Comparison of ENCODE assay signal across 7 cellular contexts in the genomic region with DNA sequence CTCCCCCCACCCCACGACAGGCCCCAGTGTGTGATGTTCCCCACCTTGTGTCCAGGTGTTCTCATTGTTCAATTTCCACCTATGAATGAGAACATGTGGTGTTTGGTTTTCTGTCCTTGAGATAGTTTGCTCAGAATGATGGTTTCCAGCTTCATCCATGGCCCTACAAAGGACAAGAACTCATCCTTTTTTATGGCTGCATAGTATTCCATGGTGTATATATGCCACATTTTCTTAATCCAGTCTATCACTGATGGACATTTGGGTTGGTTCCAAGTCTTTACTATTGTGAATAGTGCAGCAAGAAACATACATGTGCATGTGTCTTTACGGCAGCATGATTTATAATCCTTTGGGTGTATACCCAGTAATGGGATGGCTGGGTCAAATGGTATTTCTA. TPM values are rescaled to one million over a fixed set of nuclear protein-coding genes. Genes with fewer than 3 reads are reported as not detected.
DNase-seq lines count a peak whose midpoint lies in the region; ATAC-seq, FAIRE-seq and TF ChIP-seq lines count a peak whose summit lies in the region.
"Not testable (repeated sequence)": the region's sequence is repeated elsewhere in the genome, so short reads cannot be mapped to it uniquely, and the experiment has no call there.
"Had no signal": no experiment of that assay in that cellular context is flagged by ENCODE, and none has a peak within 500 bp of the region (broad histone marks: within the 10 kb centered on the region; RNA-seq: fewer than 3 reads in every experiment).

No MANE protein-coding gene starts in this region.

- not testable (repeated sequence) for H3K36me3 ChIP-seq in HEK293 (ENCODE audit: control insufficient read depth in 2 of 2, insufficient read depth in 1 of 2, low read length in 2 of 2); K562 (ENCODE audit: control insufficient read depth, insufficient read depth, low read length)

- 71% methylated on average over 1 of the region's 2 CpGs for WGBS in K562 (ENCODE audit: insufficient coverage, low coverage, missing lambda C conversion rate)

- not testable (repeated sequence) for TF ChIP-seq RAD21 in K562 (CRISPR knock-in tag; conservative IDR thresholded peaks at IDR 0.05 in 1 of 2, IDR thresholded peaks at IDR 0.05 in 1 of 2)

- in situ Hi-C loops in K562 (cut with MboI): not testable (repeated sequence)

- not testable (repeated sequence) for FAIRE-seq in K562 (lab: Jason Lieb, UNC)

- POLR2A ChIA-PET in HEK293 (lab: Yijun Ruan, JAX); K562 (lab: Yijun Ruan, JAX): not testable (repeated sequence)

- not testable (repeated sequence) for H4K20me1 ChIP-seq in K562 (replicated peaks; ENCODE audit: control insufficient read depth, insufficient read depth, low read length)

- intact Hi-C loops in K562 (cut with micrococcal nuclease): loop anchor here (5.0 kb wide), 1 partner anchor 79 kb away; the partner anchor contains the start of gene LANCL3

- H3K9me1 ChIP-seq in K562 (ENCODE audit: control insufficient read depth, insufficient read depth, low read length): not testable (repeated sequence)

- not testable (repeated sequence) for H3K27me3 ChIP-seq in K562 (ENCODE audit: control insufficient read depth in 2 of 2, insufficient read depth in 2 of 2, low read length in 2 of 2)

- H3K27ac ChIP-seq in HEK293 (ENCODE audit: extremely low read depth, low read depth, low read length); K562 (ENCODE audit: extremely low read depth, low read depth, low read length): not testable (repeated sequence)

- not testable (repeated sequence) for H3K79me2 ChIP-seq in K562 (ENCODE audit: control insufficient read depth, insufficient read depth, low read length)

- not testable (repeated sequence) for H3K9ac ChIP-seq in K562 (ENCODE audit: insufficient read depth in 1 of 2, low read depth in 2 of 2, low read length in 2 of 2)

- not testable (repeated sequence) for TF ChIP-seq EP300 in K562 (IDR thresholded peaks at IDR 0.05; ENCODE audit: low read length)

- TF ChIP-seq CTCF in HEK293 (tag by site-specific recombination; IDR thresholded peaks at IDR 0.05); K562 (IDR thresholded peaks at IDR 0.05 in 2 of 3, conservative IDR thresholded peaks at IDR 0.05 in 1 of 3; ENCODE audit: insufficient read depth in 2 of 3, low read depth in 1 of 3, low read length in 3 of 3): not testable (repeated sequence)

- not testable (repeated sequence) for ATAC-seq in K562

- not testable (repeated sequence) for BruUV-seq in K562 (replicated peaks; lab: Mats Ljungman, UMichigan)

- CTCF ChIA-PET in HEK293 (lab: Yijun Ruan, JAX); K562 (lab: Yijun Ruan, JAX; ENCODE audit: low intra/inter-chr PET ratio): not testable (repeated sequence)

- H3K4me1 ChIP-seq in HEK293 (ENCODE audit: control insufficient read depth, insufficient read depth, low read length): not testable (repeated sequence)
- peaks cover 3 to 28% of the 10 kb centered on the region in 2 experiments; a peak in 3 of 5 replicates for H3K4me1 ChIP-seq in K562 (replicated peaks in 1 of 2; ENCODE audit: control insufficient read depth in 2 of 2, insufficient read depth in 2 of 2, low read length in 2 of 2)

- H3K4me2 ChIP-seq in K562 (ENCODE audit: insufficient read depth, low read length): not testable (repeated sequence)

- not testable (repeated sequence) for H2AFZ ChIP-seq in K562 (ENCODE audit: low read depth, low read length)

- H3K9me3 ChIP-seq in HEK293 (ENCODE audit: control insufficient read depth, insufficient read depth, low read depth, low read length); K562 (replicated peaks; ENCODE audit: control insufficient read depth, insufficient read depth, low read depth, low read length): not testable (repeated sequence)

- not testable (repeated sequence) for TF ChIP-seq POLR2A in K562 (conservative IDR thresholded peaks at IDR 0.05)

- not testable (repeated sequence) for H3K4me3 ChIP-seq in HEK293 (ENCODE audit: low read depth, low read length); K562

- not testable (repeated sequence) for DNase-seq in K562 (ENCODE audit: extremely low read depth in 1 of 4, low spot score in 3 of 4)

TF ChIP-seq in HEK293, 187 proteins besides CTCF, POLR2A, EP300 and RAD21:
- TF ChIP-seq ZNF146 (tag by site-specific recombination; IDR thresholded peaks at IDR 0.05): peak; percentile 82

TF ChIP-seq in K562, 482 proteins besides CTCF, POLR2A, EP300 and RAD21:
- TF ChIP-seq KDM1A (IDR thresholded peaks at IDR 0.05) (peak in 1 of 2 experiments; percentile 28; a peak in 1 of 4 replicates), ZNF146 (CRISPR knock-in tag; IDR thresholded peaks at IDR 0.05; ENCODE audit: unreplicated experiment) (peak; percentile 69)

RNA-seq across cellular contexts. Expression of gene XK, which starts 34.7 kb away (rescaled TPM):
- 8.3 and 16.9 TPM in 2 replicates for total RNA-seq in K562 (2011; cell fraction: chromatin; rRNA removed; ENCODE audit: low replicate concordance)
- 10.7 and 12.9 TPM in 2 replicates for total RNA-seq in K562 (2011; cell fraction: nucleolus; rRNA removed)
- total RNA-seq in K562 (2011; cell fraction: nucleoplasm; rRNA removed): 23.0 and 39.2 TPM in 2 replicates
- total RNA-seq in K562 (2014; rRNA removed) (7.0 and 8.4 TPM in 2 replicates), K562 (2014; rRNA removed; fragmentation: Illumina TruSeq; extraction: Trizol) (16.8 and 18.3 TPM in 2 replicates), K562 (2015; rRNA removed; fragmentation: Illumina TruSeq; extraction: Trizol) (10.4 and 11.6 TPM in 2 replicates), K562 (2021) (13.7 and 14.3 TPM in 2 replicates)
- polyA plus RNA-seq in K562 (2011; rRNA removed) (19.2 and 21.6 TPM in 2 replicates), K562 (2014; fragmentation: Illumina TruSeq; extraction: Trizol) (12.6 and 14.4 TPM in 2 replicates), K562 (2014; fragmentation: Nextera tagmentation; extraction: Ambion mirVana) (1 to 10 TPM; 4.0 to 6.0 TPM), K562 (2014; rRNA removed) (7.8 and 11.7 TPM in 2 replicates)
- polyA plus RNA-seq in K562 (2011; cell fraction: cytosol; rRNA removed): 9.9 and 15.1 TPM in 2 replicates
- polyA plus RNA-seq in K562 (2011; cell fraction: nucleus; rRNA removed): 5.5 and 7.4 TPM in 2 replicates
- 9.0 and 13.2 TPM in 2 replicates for polyA plus RNA-seq in K562 (2012)
- 28.8 and 29.4 TPM in 2 replicates for polyA minus RNA-seq in K562 (2011; rRNA and poly(A)+ RNA removed)
- polyA minus RNA-seq in K562 (2011; cell fraction: cytosol; rRNA and poly(A)+ RNA removed): 14.0 and 15.6 TPM in 2 replicates
- 6.5 and 8.9 TPM in 2 replicates for polyA minus RNA-seq in K562 (2011; cell fraction: nucleus; rRNA and poly(A)+ RNA removed)
- total RNA-seq: CD4-positive, alpha-beta memory T cell; CD8-positive, alpha-beta T cell had no signal
- polyA plus RNA-seq: BJ; CD4-positive, alpha-beta memory T cell; CD4-positive, CD25-positive, alpha-beta regulatory T cell; CD8-positive, alpha-beta memory T cell had no signal
